Comparison of ENCODE assay signal across 8 cellular contexts in genomic region chr7:138981332-138982203, GRCh38. TPM values are rescaled to one million over a fixed set of nuclear protein-coding genes. Genes with fewer than 3 reads are reported as not detected.
DNase-seq lines count a peak whose midpoint lies in the region; ATAC-seq and TF ChIP-seq lines count a peak whose summit lies in the region.

Gene KIAA1549, minus strand, starts transcription at chr7:138981389. Its CDS starts 120 bp downstream, at chr7:138981269.

- DNase-seq in AG09319 (ENCODE audit: extremely low read depth, low read depth) (peak; percentile 31), NCI-H510A treated with DMSO at 0.1 percent for 48 hours (lab: John Stamatoyannopoulos, UW) (peak; percentile 33), epithelial cell of esophagus (ENCODE audit: low read depth) (peak; percentile 76)
- DNase-seq in activated CD8-positive, alpha-beta memory T cell treated with anti-CD3 and anti-CD28 coated beads, Interleukin-2, amount 10 ng/mL, durations not matched to agents 7 days and 5 days, result peak; percentile 70
- DNase-seq in stimulated activated naive CD4-positive, alpha-beta T cell treated with Interleukin-2 at 50 U/mL for 16 hours (lab: John Stamatoyannopoulos, UW), result peak; percentile 14

- H3K36me3 Mint-ChIP-seq in activated CD8-positive, alpha-beta memory T cell treated with anti-CD3 and anti-CD28 coated beads, Interleukin-2, amount 10 ng/mL, durations not matched to agents 7 days and 5 days, result no peaks in the 10 kb centered on the region

- TF ChIP-seq CTCF in AG09319 (IDR thresholded peaks at IDR 0.05; ENCODE audit: low read depth, low read length) (no peak; the same call in 1 of the 2 replicates), epithelial cell of esophagus (IDR thresholded peaks at IDR 0.05; ENCODE audit: insufficient read depth, low read depth, low read length, missing control alignments) (peak; percentile 3)

- no peaks in the 10 kb centered on the region for H3K36me3 ChIP-seq in mucosa of rectum (ENCODE audit: control insufficient read depth in 2 of 2, insufficient read depth in 2 of 2, low read length in 2 of 2)

- CTCF ChIA-PET in activated CD8-positive, alpha-beta memory T cell treated with anti-CD3 and anti-CD28 coated beads, Interleukin-2, amount 10 ng/mL, durations not matched to agents 7 days and 5 days (lab: Charles Lee), result interaction anchor here (1.2 to 3.3 kb wide), 4 partner anchors 35 to 105 kb away, joined by 3 to 24 read pairs (median 4); no protein-coding TSS in a partner anchor

- H3K9me3 ChIP-seq in mucosa of rectum (ENCODE audit: control insufficient read depth in 2 of 2, low read length in 2 of 2), result no peaks in the 10 kb centered on the region

- no peaks in the 10 kb centered on the region for H3K9me3 Mint-ChIP-seq in activated CD8-positive, alpha-beta memory T cell treated with anti-CD3 and anti-CD28 coated beads, Interleukin-2, amount 10 ng/mL, durations not matched to agents 7 days and 5 days (ENCODE audit: low read depth)

- peaks cover 14% of the 10 kb centered on the region for H3K4me1 Mint-ChIP-seq in activated CD8-positive, alpha-beta memory T cell treated with anti-CD3 and anti-CD28 coated beads, Interleukin-2, amount 10 ng/mL, durations not matched to agents 7 days and 5 days

- peaks cover 57% of the 10 kb centered on the region for H3K27me3 Mint-ChIP-seq in activated CD8-positive, alpha-beta memory T cell treated with anti-CD3 and anti-CD28 coated beads, Interleukin-2, amount 10 ng/mL, durations not matched to agents 7 days and 5 days

- ATAC-seq in GM18858 (IDR thresholded peaks at IDR 0.05; ENCODE audit: unreplicated experiment) (peak; percentile 78), HG03095 (IDR thresholded peaks at IDR 0.05; ENCODE audit: unreplicated experiment) (peak; percentile 82)
- peak; percentile 93 for ATAC-seq in activated CD8-positive, alpha-beta memory T cell treated with anti-CD3 and anti-CD28 coated beads, Interleukin-2, amount 10 ng/mL, durations not matched to agents 7 days and 5 days

- no peak within 1 kb of the TSS for H3K27ac ChIP-seq in mucosa of rectum (ENCODE audit: low read depth in 2 of 2, low read length in 2 of 2)

- H3K4me3 ChIP-seq in epithelial cell of esophagus (ENCODE audit: low read length) (peak within 1 kb of the TSS; percentile 52), mucosa of rectum (ENCODE audit: low read length in 2 of 2) (peak within 1 kb of the TSS; percentile 65 to 77)

- H3K27me3 ChIP-seq in mucosa of rectum (ENCODE audit: control insufficient read depth in 2 of 2, insufficient read depth in 2 of 2, low read length in 2 of 2), result peaks cover 5 to 11% of the 10 kb centered on the region in 2 donors

- peak within 1 kb of the TSS; percentile 78 for H3K4me3 Mint-ChIP-seq in activated CD8-positive, alpha-beta memory T cell treated with anti-CD3 and anti-CD28 coated beads, Interleukin-2, amount 10 ng/mL, durations not matched to agents 7 days and 5 days

- H3K27ac Mint-ChIP-seq in activated CD8-positive, alpha-beta memory T cell treated with anti-CD3 and anti-CD28 coated beads, Interleukin-2, amount 10 ng/mL, durations not matched to agents 7 days and 5 days, result peak within 1 kb of the TSS; percentile 29

- peaks cover 3 to 6% of the 10 kb centered on the region in 2 donors for H3K4me1 ChIP-seq in mucosa of rectum (ENCODE audit: control insufficient read depth in 2 of 2, insufficient read depth in 2 of 2, low read length in 2 of 2)

- H3K9ac ChIP-seq in mucosa of rectum (ENCODE audit: low read depth in 1 of 2, low read length in 2 of 2), result peak within 1 kb of the TSS; percentile 14 to 46

RNA-seq across cellular contexts. Expression of gene KIAA1549, which starts in this region (rescaled TPM):
- 1 to 10 TPM in 1 of 2 experiments, under 1 TPM in 1; 0.61 to 1.1 TPM for total RNA-seq in activated CD8-positive, alpha-beta memory T cell treated with anti-CD3 and anti-CD28 coated beads, Interleukin-2, amount 10 ng/mL, durations not matched to agents 7 days and 5 days

Comparison
In these comparisons a context has a peak if more than half of its experiments do, and no peak if none do; other contexts are left out.
1. DNase-seq: peak in every context shown above with its lines; median percentile 76 in epithelial cell of esophagus; 70 in activated CD8-positive, alpha-beta memory T cell treated with anti-CD3 and anti-CD28 coated beads, Interleukin-2, amount 10 ng/mL, durations not matched to agents 7 days and 5 days; 33 in NCI-H510A treated with DMSO at 0.1 percent for 48 hours; 31 in AG09319; 14 in stimulated activated naive CD4-positive, alpha-beta T cell treated with Interleukin-2 at 50 U/mL for 16 hours.